Comparison of ENCODE assay signal across 8 cellular contexts in genomic region chr11:62104816-62105610, GRCh38. TPM values are rescaled to one million over a fixed set of nuclear protein-coding genes. Genes with fewer than 3 reads are reported as not detected.
DNase-seq lines count a peak whose midpoint lies in the region; ATAC-seq and TF ChIP-seq lines count a peak whose summit lies in the region.

No MANE protein-coding gene starts in this region.

- H3K4me1 Mint-ChIP-seq in CD14-positive monocyte, result peaks cover 10% of the 10 kb centered on the region
- peaks cover 14% of the 10 kb centered on the region for H3K4me1 Mint-ChIP-seq in T-helper 2 cell treated with Interferon-gamma antibody and Interleukin-4, amounts not matched to agents 5 μg/mL and 100 μg/mL, for 36 hours (ENCODE audit: low read depth)

- H3K36me3 Mint-ChIP-seq in CD14-positive monocyte, result peaks cover 0 to 2% of the 10 kb centered on the region in 2 donors
- no peaks in the 10 kb centered on the region for H3K36me3 Mint-ChIP-seq in T-helper 2 cell treated with Interferon-gamma antibody and Interleukin-4, amounts not matched to agents 5 μg/mL and 100 μg/mL, for 36 hours (ENCODE audit: low read depth)

- peaks cover 1 to 7% (median 2%) of the 10 kb centered on the region in 3 donors for H3K27me3 Mint-ChIP-seq in CD14-positive monocyte (ENCODE audit: low read depth in 3 of 3)
- H3K27me3 Mint-ChIP-seq in T-helper 2 cell treated with Interferon-gamma antibody and Interleukin-4, amounts not matched to agents 5 μg/mL and 100 μg/mL, for 36 hours (ENCODE audit: low read depth), result peaks cover 3% of the 10 kb centered on the region

- no peaks in the 10 kb centered on the region for H4K20me1 ChIP-seq in osteoblast (ENCODE audit: insufficient read depth, low read length)

- TF ChIP-seq CTCF in CD14-positive monocyte (IDR thresholded peaks at IDR 0.05) (no peak), esophagus squamous epithelium (IDR thresholded peaks at IDR 0.05) (no peak), osteoblast (IDR thresholded peaks at IDR 0.05; ENCODE audit: extremely low read depth, low read depth, low read length) (no peak)

- peaks cover 5 to 23% (median 8%) of the 10 kb centered on the region in 3 donors for H3K4me1 ChIP-seq in esophagus squamous epithelium
- H3K4me1 ChIP-seq in osteoblast (ENCODE audit: insufficient read depth, low read length), result peaks cover 32% of the 10 kb centered on the region

- no peaks in the 10 kb centered on the region for H3K36me3 ChIP-seq in esophagus squamous epithelium
- no peaks in the 10 kb centered on the region for H3K36me3 ChIP-seq in osteoblast (ENCODE audit: insufficient read depth, low read length)

- H3K4me3 Mint-ChIP-seq in CD14-positive monocyte, result peak overlapping the region; percentile 81 to 89
- peak overlapping the region; percentile 72 for H3K4me3 Mint-ChIP-seq in T-helper 2 cell treated with Interferon-gamma antibody and Interleukin-4, amounts not matched to agents 5 μg/mL and 100 μg/mL, for 36 hours

- no peak for TF ChIP-seq POLR2A in esophagus squamous epithelium (IDR thresholded peaks at IDR 0.05)

- H3K27ac ChIP-seq in esophagus squamous epithelium, result peak overlapping the region; percentile 42 to 82 (median 75)
- peak overlapping the region; percentile 70 for H3K27ac ChIP-seq in osteoblast (ENCODE audit: low read depth, low read length)

- H3K27ac Mint-ChIP-seq in CD14-positive monocyte, result peak overlapping the region in 4 of 7 donors; percentile 38 to 77 (median 54)
- peak overlapping the region; percentile 81 for H3K27ac Mint-ChIP-seq in T-helper 2 cell treated with Interferon-gamma antibody and Interleukin-4, amounts not matched to agents 5 μg/mL and 100 μg/mL, for 36 hours

- peaks cover 7 to 13% (median 9%) of the 10 kb centered on the region in 7 donors for H3K9me3 Mint-ChIP-seq in CD14-positive monocyte
- H3K9me3 Mint-ChIP-seq in T-helper 2 cell treated with Interferon-gamma antibody and Interleukin-4, amounts not matched to agents 5 μg/mL and 100 μg/mL, for 36 hours, result peaks cover 4% of the 10 kb centered on the region

- WGBS in esophagus squamous epithelium, 2 donors, result 24 to 31% methylated on average over 10 of the region's 10 CpGs

- no peaks in the 10 kb centered on the region for H3K9me3 ChIP-seq in esophagus squamous epithelium
- H3K9me3 ChIP-seq in osteoblast (ENCODE audit: low read depth, low read length), result no peaks in the 10 kb centered on the region

- H3K79me2 ChIP-seq in osteoblast (ENCODE audit: insufficient read depth, low read length), result no peaks in the 10 kb centered on the region

- H2AFZ ChIP-seq in osteoblast (ENCODE audit: low read length), result peak overlapping the region; percentile 67

- no peak for ATAC-seq in GM21381 (IDR thresholded peaks at IDR 0.05; ENCODE audit: unreplicated experiment)

- H3K4me3 ChIP-seq in esophagus squamous epithelium (peak overlapping the region in 3 of 4 donors; percentile 26 to 46 (median 28)), osteoblast (ENCODE audit: insufficient read depth, low read length) (peak overlapping the region; percentile 63)

- H3K27me3 ChIP-seq in esophagus squamous epithelium (no peaks in the 10 kb centered on the region), osteoblast (ENCODE audit: insufficient read depth, low read length) (no peaks in the 10 kb centered on the region)

- H3K4me2 ChIP-seq in osteoblast (ENCODE audit: insufficient read depth, low read length), result peak overlapping the region; percentile 87

- DNase-seq in CD14-positive monocyte (ENCODE audit: low spot score), result no peak
- no peak for DNase-seq in T-helper 2 cell treated with Interferon-gamma antibody and Interleukin-4, amounts not matched to agents 5 μg/mL and 100 μg/mL, for 36 hours (ENCODE audit: low spot score)
- no peak for DNase-seq in esophagus squamous epithelium (lab: John Stamatoyannopoulos, UW)
- no peak for DNase-seq in osteoblast (ENCODE audit: insufficient read length, low spot score, missing footprints)
- DNase-seq in amygdala (lab: John Stamatoyannopoulos, UW), result no peak
- no peak for DNase-seq in posterior vena cava (ENCODE audit: low spot score)
- DNase-seq in stimulated activated CD4-positive, alpha-beta T cell treated with anti-CD3 and anti-CD28 coated beads, Interleukin-12 subunit alpha, Interleukin-12 subunit beta, amount 100 ng/mL, for 4 hours, result no peak

- intact Hi-C loops in CD14-positive monocyte (cut with micrococcal nuclease), result loop anchor here in 1 of 2 donors (5.0 kb wide), 1 partner anchor 308 kb away; no protein-coding TSS in a partner anchor
- intact Hi-C loops in esophagus squamous epithelium (cut with DNase I), result loop anchor here (10.0 kb wide), 1 partner anchor 310 kb away; the partner anchor contains the start of genes FEN1 and TMEM258
- intact Hi-C loops in posterior vena cava (cut with DNase I), result loop anchor here (5.0 to 10.0 kb wide), 4 partner anchors 200 to 313 kb away; partner anchors contain the start of genes FEN1 (in 2 of the 2) and TMEM258 (in 2 of the 2)

RNA-seq across cellular contexts. Expression of gene INCENP, which starts 18.8 kb away (rescaled TPM):
- polyA plus RNA-seq in CD14-positive monocyte, result 1 to 10 TPM in 1 of 2 donors, under 1 TPM in 1; 0.75 to 1.0 TPM
- total RNA-seq in esophagus squamous epithelium (10 to 100 TPM; 33.8 to 84.0 (median 53.1) TPM), osteoblast (8.7 and 13.8 TPM in 2 replicates), posterior vena cava (10 to 100 TPM; 11.8 to 22.4 TPM)
